ENCODE assay signal across 8 cellular contexts in the genomic region with DNA sequence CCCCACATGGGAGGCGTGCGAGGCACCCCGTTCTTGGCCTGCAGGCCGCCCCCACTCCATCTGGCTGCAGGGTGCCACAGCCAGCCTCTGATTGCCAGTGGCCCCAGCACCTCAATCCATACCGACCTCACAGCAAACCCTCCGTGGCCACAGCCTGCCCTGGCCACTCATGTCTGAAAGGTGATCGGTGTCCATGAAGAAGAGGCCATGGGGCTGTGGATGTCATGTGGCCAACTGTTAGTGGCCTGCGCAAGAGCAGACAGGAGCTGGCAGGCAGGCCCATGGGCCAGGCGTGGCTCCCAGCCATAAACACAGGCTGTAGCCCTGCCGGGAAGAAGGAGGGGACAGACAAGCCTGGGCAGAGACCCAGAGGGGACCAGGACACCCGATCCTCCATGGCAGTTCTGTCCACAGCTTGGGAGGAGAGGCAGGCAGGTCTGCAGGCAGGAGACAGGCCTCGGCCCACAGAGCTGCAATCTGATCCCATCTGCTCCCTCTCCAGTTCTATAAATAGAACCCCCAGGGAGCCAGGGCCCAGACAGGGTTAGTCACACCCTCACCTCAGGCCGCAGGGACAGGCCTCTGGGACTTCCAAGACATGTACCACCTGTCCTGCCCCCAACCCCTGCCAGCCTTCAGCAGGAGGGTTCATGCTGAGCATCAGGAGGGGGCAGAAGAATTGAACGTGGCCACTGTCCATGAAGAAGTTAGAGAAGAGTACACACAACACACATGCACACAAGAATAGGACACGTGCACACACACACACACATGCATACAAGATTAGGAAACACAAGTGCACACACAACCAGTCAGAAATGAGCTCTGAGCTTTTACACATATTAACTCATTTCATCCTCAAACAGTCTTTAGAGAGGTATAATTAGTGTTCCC. TPM values are rescaled to one million over a fixed set of nuclear protein-coding genes. Genes with fewer than 3 reads are reported as not detected.
DNase-seq lines count a peak whose midpoint lies in the region; ATAC-seq, FAIRE-seq and TF ChIP-seq lines count a peak whose summit lies in the region.

No MANE protein-coding gene starts in this region.

- peak overlapping the region; percentile 37 for H3K9ac ChIP-seq in iPS-15b (ENCODE audit: low read depth, low read length)

- POLR2A ChIA-PET in A549 (lab: Yijun Ruan, JAX): interaction anchor here (0.6 to 1.7 kb wide), 2 partner anchors 12 to 1250 kb away, joined by 3 to 8 read pairs; no protein-coding TSS in a partner anchor

- no peak for TF ChIP-seq POLR2A in A549 (IDR thresholded peaks at IDR 0.05; ENCODE audit: low read length)
- TF ChIP-seq POLR2A in upper lobe of left lung (IDR thresholded peaks at IDR 0.05): no peak
- TF ChIP-seq POLR2A in vagina (IDR thresholded peaks at IDR 0.05): no peak

- H3K36me3 Mint-ChIP-seq in activated CD8-positive, alpha-beta memory T cell treated with anti-CD3 and anti-CD28 coated beads, Interleukin-2, amount 10 ng/mL, durations not matched to agents 7 days and 5 days: no peaks in the 10 kb centered on the region

- H3K9me3 ChIP-seq in A549: 0 out of 3 replicates have a peak, but pooled peaks cover 2% of the 10 kb centered on the region
- H3K9me3 ChIP-seq in WERI-Rb-1 (ENCODE audit: severe bottlenecking): no peaks in the 10 kb centered on the region
- H3K9me3 ChIP-seq in iPS-15b (ENCODE audit: control insufficient read depth, insufficient read depth, low read length): no peaks in the 10 kb centered on the region
- peaks cover 0 to 4% (median 0%) of the 10 kb centered on the region in 4 donors for H3K9me3 ChIP-seq in upper lobe of left lung
- no peaks in the 10 kb centered on the region for H3K9me3 ChIP-seq in vagina

- H3K4me3 ChIP-seq in A549: no peak overlapping the region
- no peak overlapping the region for H3K4me3 ChIP-seq in WERI-Rb-1 (ENCODE audit: low read depth, low read length)
- no peak overlapping the region for H3K4me3 ChIP-seq in iPS-15b (ENCODE audit: low read depth, low read length)
- H3K4me3 ChIP-seq in upper lobe of left lung: no peak overlapping the region
- H3K4me3 ChIP-seq in vagina: no peak overlapping the region

- ATAC-seq in A549 (peak; percentile 86 to 89), upper lobe of left lung (ENCODE audit: low FRiP score in 2 of 2) (peak; percentile 43 to 62)
- ATAC-seq in activated CD8-positive, alpha-beta memory T cell treated with anti-CD3 and anti-CD28 coated beads, Interleukin-2, amount 10 ng/mL, durations not matched to agents 7 days and 5 days: no peak

- no peak overlapping the region for H3K27ac Mint-ChIP-seq in activated CD8-positive, alpha-beta memory T cell treated with anti-CD3 and anti-CD28 coated beads, Interleukin-2, amount 10 ng/mL, durations not matched to agents 7 days and 5 days

- H3K4me1 ChIP-seq in A549: peaks cover 20% of the 10 kb centered on the region
- H3K4me1 ChIP-seq in iPS-15b (ENCODE audit: control insufficient read depth, insufficient read depth, low read length): peaks cover 6% of the 10 kb centered on the region
- peaks cover 4 to 21% (median 14%) of the 10 kb centered on the region in 4 donors for H3K4me1 ChIP-seq in upper lobe of left lung
- peaks cover 13% of the 10 kb centered on the region for H3K4me1 ChIP-seq in vagina

- CTCF ChIA-PET in A549 (lab: Yijun Ruan, JAX): interaction anchor here (0.8 to 5.7 kb wide), 9 partner anchors 9 to 233 kb away, joined by 3 to 32 read pairs (median 3); no protein-coding TSS in a partner anchor
- CTCF ChIA-PET in activated CD8-positive, alpha-beta memory T cell treated with anti-CD3 and anti-CD28 coated beads, Interleukin-2, amount 10 ng/mL, durations not matched to agents 7 days and 5 days (lab: Charles Lee): no interaction called here

- peaks cover 11% of the 10 kb centered on the region for H3K27me3 Mint-ChIP-seq in activated CD8-positive, alpha-beta memory T cell treated with anti-CD3 and anti-CD28 coated beads, Interleukin-2, amount 10 ng/mL, durations not matched to agents 7 days and 5 days

- H3K4me2 ChIP-seq in A549: peak overlapping the region; percentile 67

- peaks cover 7% of the 10 kb centered on the region for H3K4me1 Mint-ChIP-seq in activated CD8-positive, alpha-beta memory T cell treated with anti-CD3 and anti-CD28 coated beads, Interleukin-2, amount 10 ng/mL, durations not matched to agents 7 days and 5 days

- no peak for FAIRE-seq in A549 (lab: Jason Lieb, UNC)

- TF ChIP-seq CTCF in A549 (IDR thresholded peaks at IDR 0.05): no peak
- TF ChIP-seq CTCF in WERI-Rb-1 (IDR thresholded peaks at IDR 0.05; ENCODE audit: low read depth, low read length): no peak
- TF ChIP-seq CTCF in upper lobe of left lung (IDR thresholded peaks at IDR 0.05): no peak
- TF ChIP-seq CTCF in vagina (IDR thresholded peaks at IDR 0.05): no peak

- H3K27me3 ChIP-seq in WERI-Rb-1 (ENCODE audit: insufficient read depth, low read depth, severe bottlenecking): no peaks in the 10 kb centered on the region
- no peaks in the 10 kb centered on the region for H3K27me3 ChIP-seq in iPS-15b (ENCODE audit: control insufficient read depth, insufficient read depth, low read length)
- H3K27me3 ChIP-seq in upper lobe of left lung: no peaks in the 10 kb centered on the region
- no peaks in the 10 kb centered on the region for H3K27me3 ChIP-seq in vagina

- intact Hi-C loops in vagina (cut with DNase I): no loop called here

- 67% methylated on average over 10 of the region's 15 CpGs for WGBS in A549 (ENCODE audit: missing lambda C conversion rate)
- 64 to 68% methylated on average over 8 to 15 of the region's 15 CpGs for WGBS in upper lobe of left lung, 2 donors

- no peak for TF ChIP-seq EP300 in A549 (IDR thresholded peaks at IDR 0.05)
- no peak for TF ChIP-seq EP300 in upper lobe of left lung (IDR thresholded peaks at IDR 0.05)

- H3K27ac ChIP-seq in A549 (peak overlapping the region; percentile 78 to 85), WERI-Rb-1 (peak overlapping the region; percentile 95), upper lobe of left lung (peak overlapping the region in 2 of 4 donors; percentile 32 to 60), vagina (no peak overlapping the region)

- H3K4me3 Mint-ChIP-seq in activated CD8-positive, alpha-beta memory T cell treated with anti-CD3 and anti-CD28 coated beads, Interleukin-2, amount 10 ng/mL, durations not matched to agents 7 days and 5 days: no peak overlapping the region

- no peaks in the 10 kb centered on the region for H3K9me3 Mint-ChIP-seq in activated CD8-positive, alpha-beta memory T cell treated with anti-CD3 and anti-CD28 coated beads, Interleukin-2, amount 10 ng/mL, durations not matched to agents 7 days and 5 days (ENCODE audit: low read depth)

- no peak for TF ChIP-seq RAD21 in A549 (conservative IDR thresholded peaks at IDR 0.05 in 1 of 2, IDR thresholded peaks at IDR 0.05 in 1 of 2)

- H3K36me3 ChIP-seq in WERI-Rb-1 (peaks cover 1% of the 10 kb centered on the region), iPS-15b (ENCODE audit: control insufficient read depth, insufficient read depth, low read length) (peaks cover 2% of the 10 kb centered on the region), upper lobe of left lung (no peaks in the 10 kb centered on the region), vagina (no peaks in the 10 kb centered on the region)

- DNase-seq in A549 (ENCODE audit: low read depth in 1 of 2, low spot score in 1 of 2): peak; percentile 29 to 43
- peak; percentile 90 for DNase-seq in M059J (ENCODE audit: low read depth)
- peak; percentile 93 for DNase-seq in WERI-Rb-1
- peak; percentile 79 to 81 for DNase-seq in upper lobe of left lung
- DNase-seq in putamen (ENCODE audit: low spot score): no peak
- no peak for DNase-seq in activated CD8-positive, alpha-beta memory T cell treated with anti-CD3 and anti-CD28 coated beads, Interleukin-2, amount 10 ng/mL, durations not matched to agents 7 days and 5 days
- no peak for DNase-seq in vagina (ENCODE audit: extremely low spot score in 2 of 2)

TF ChIP-seq in A549, 52 proteins besides CTCF, POLR2A, EP300 and RAD21 (continues in another document):
- TF ChIP-seq HDAC2 (IDR thresholded peaks at IDR 0.05) (no peak), NR3C1 (IDR thresholded peaks at IDR 0.05) (no peak), NPAS2 (CRISPR knock-in tag; IDR thresholded peaks at IDR 0.05; ENCODE audit: borderline replicate concordance) (no peak), JUNB (IDR thresholded peaks at IDR 0.05) (no peak), NFE2L2 (conservative IDR thresholded peaks at IDR 0.05; ENCODE audit: low read length) (no peak), SREBF2 (IDR thresholded peaks at IDR 0.05) (no peak), CHD4 (IDR thresholded peaks at IDR 0.05; ENCODE audit: borderline replicate concordance) (no peak), SMC3 (IDR thresholded peaks at IDR 0.05) (no peak), KDM1A (IDR thresholded peaks at IDR 0.05; ENCODE audit: low read depth) (no peak), TP53 (CRISPR knock-in tag; IDR thresholded peaks at IDR 0.05) (no peak)
- TF ChIP-seq, protein P1, sequence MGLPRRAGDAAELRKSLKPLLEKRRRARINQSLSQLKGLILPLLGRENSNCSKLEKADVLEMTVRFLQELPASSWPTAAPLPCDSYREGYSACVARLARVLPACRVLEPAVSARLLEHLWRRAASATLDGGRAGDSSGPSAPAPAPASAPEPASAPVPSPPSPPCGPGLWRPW (IDR thresholded peaks at IDR 0.05): no peak
- TF ChIP-seq, protein P2, sequence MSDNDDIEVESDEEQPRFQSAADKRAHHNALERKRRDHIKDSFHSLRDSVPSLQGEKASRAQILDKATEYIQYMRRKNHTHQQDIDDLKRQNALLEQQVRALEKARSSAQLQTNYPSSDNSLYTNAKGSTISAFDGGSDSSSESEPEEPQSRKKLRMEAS (IDR thresholded peaks at IDR 0.05): no peak
- TF ChIP-seq, protein P3, sequence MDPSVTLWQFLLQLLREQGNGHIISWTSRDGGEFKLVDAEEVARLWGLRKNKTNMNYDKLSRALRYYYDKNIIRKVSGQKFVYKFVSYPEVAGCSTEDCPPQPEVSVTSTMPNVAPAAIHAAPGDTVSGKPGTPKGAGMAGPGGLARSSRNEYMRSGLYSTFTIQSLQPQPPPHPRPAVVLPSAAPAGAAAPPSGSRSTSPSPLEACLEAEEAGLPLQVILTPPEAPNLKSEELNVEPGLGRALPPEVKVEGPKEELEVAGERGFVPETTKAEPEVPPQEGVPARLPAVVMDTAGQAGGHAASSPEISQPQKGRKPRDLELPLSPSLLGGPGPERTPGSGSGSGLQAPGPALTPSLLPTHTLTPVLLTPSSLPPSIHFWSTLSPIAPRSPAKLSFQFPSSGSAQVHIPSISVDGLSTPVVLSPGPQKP (IDR thresholded peaks at IDR 0.05; ENCODE audit: low read depth, low read length): no peak

RNA-seq across cellular contexts. Expression of gene STEAP3, which starts 16.9 kb away (rescaled TPM):
- polyA plus RNA-seq in A549 (2011; rRNA removed) (23.5 and 31.4 TPM in 2 replicates), A549 (2017; fragmentation: RNase III; extraction: RNeasy Plus Mini Kit Qiagen cat#74134 plus additional on column Dnase treatment) (28.8 to 30.8 TPM (median 30.2 TPM) in 3 replicates)
- polyA plus RNA-seq in A549 (2012; cell fraction: cytosol; rRNA removed): 38.2 and 58.3 TPM in 2 replicates
- polyA plus RNA-seq in A549 (2012; cell fraction: nucleus; rRNA removed): 107 and 196 TPM in 2 replicates
- 25.7 and 31.1 TPM in 2 replicates for polyA minus RNA-seq in A549 (2011; rRNA and poly(A)+ RNA removed)
- total RNA-seq in M059J (2014; rRNA removed; shearing (Covaris generic)): 9.8 and 13.9 TPM in 2 replicates
- total RNA-seq in upper lobe of left lung (10 to 100 TPM; 18.1 to 26.6 (median 22.4) TPM), vagina (22.1 TPM)
- under 1 TPM; 0.15 to 0.68 TPM for total RNA-seq in activated CD8-positive, alpha-beta memory T cell treated with anti-CD3 and anti-CD28 coated beads, Interleukin-2, amount 10 ng/mL, durations not matched to agents 7 days and 5 days

Comparison
In these comparisons a context has a peak if more than half of its experiments do, and no peak if none do; other contexts are left out.
1. DNase-seq: peak in A549 (2 of 2), M059J (single experiment), WERI-Rb-1 (single experiment) and upper lobe of left lung (2 of 2); none in putamen (single experiment), activated CD8-positive, alpha-beta memory T cell treated with anti-CD3 and anti-CD28 coated beads, Interleukin-2, amount 10 ng/mL, durations not matched to agents 7 days and 5 days (single experiment) and vagina (0 of 2).